Comparison of ENCODE assay signal across 8 cellular contexts in the genomic region with DNA sequence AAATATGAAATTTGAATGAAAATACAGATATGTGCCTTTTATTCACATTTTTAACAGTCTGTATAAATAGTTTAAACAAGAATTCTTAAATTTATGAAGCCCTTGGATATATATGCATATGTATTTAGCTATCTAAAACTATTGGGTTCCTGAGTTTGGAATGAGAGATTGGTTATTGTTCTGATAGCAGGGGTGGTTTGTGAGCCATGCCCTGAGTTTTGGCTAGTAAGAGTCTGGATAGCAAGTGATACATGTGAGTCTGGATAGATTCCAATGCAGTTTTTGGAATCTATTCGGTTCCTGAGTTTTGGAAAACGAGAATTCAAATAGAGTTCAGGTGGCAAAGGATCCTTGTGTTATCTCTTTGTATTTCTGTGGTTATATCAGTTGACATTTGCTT. TPM values are rescaled to one million over a fixed set of nuclear protein-coding genes. Genes with fewer than 3 reads are reported as not detected.
A peak's percentile ranks its signal among the peaks of the same experiment; 100 is the strongest.
DNase-seq lines count a peak whose midpoint lies in the region; ATAC-seq and TF ChIP-seq lines count a peak whose summit lies in the region.

No MANE protein-coding gene starts in this region.

- H3K27me3 ChIP-seq in BE2C, result no peaks in the 10 kb centered on the region
- peaks cover 13% of the 10 kb centered on the region for H3K27me3 ChIP-seq in HUES48 (ENCODE audit: control insufficient read depth, insufficient read depth, low read length)
- no peaks in the 10 kb centered on the region for H3K27me3 ChIP-seq in brain microvascular endothelial cell (replicated peaks)
- no peaks in the 10 kb centered on the region for H3K27me3 ChIP-seq in mucosa of stomach (ENCODE audit: control insufficient read depth, insufficient read depth, low read length)

- H3K4me1 ChIP-seq in BE2C (peaks cover 5% of the 10 kb centered on the region), HUES48 (ENCODE audit: control insufficient read depth, insufficient read depth, low read length) (peaks cover 37% of the 10 kb centered on the region), mucosa of stomach (ENCODE audit: control insufficient read depth, insufficient read depth, low read length) (peaks cover 12% of the 10 kb centered on the region)

- ATAC-seq in GM21576 (IDR thresholded peaks at IDR 0.05; ENCODE audit: unreplicated experiment) (no peak), HG03175 (IDR thresholded peaks at IDR 0.05; ENCODE audit: unreplicated experiment) (no peak)

- H3K4me3 ChIP-seq in BE2C (ENCODE audit: low read depth, low read length), result peak overlapping the region; percentile 70
- H3K4me3 ChIP-seq in HUES48 (ENCODE audit: low read depth, low read length), result peak overlapping the region; percentile 85
- peak overlapping the region; percentile 24 for H3K4me3 ChIP-seq in brain microvascular endothelial cell (ENCODE audit: low read depth, low read length)
- peak overlapping the region; percentile 22 for H3K4me3 ChIP-seq in mucosa of stomach (ENCODE audit: low read length)

- no peak for DNase-seq in BE2C
- DNase-seq in brain microvascular endothelial cell, result no peak
- DNase-seq in retina, result no peak
- no peak for DNase-seq in HK-2 (ENCODE audit: unreplicated experiment)

- H3K27ac ChIP-seq in HUES48 (ENCODE audit: low read depth, low read length) (no peak overlapping the region), brain microvascular endothelial cell (no peak overlapping the region)

- in situ Hi-C loops in brain microvascular endothelial cell (cut with HindIII; ENCODE audit: low pct_ligation_motif_present, low sequenced_read_pairs), result no loop called here

- no peak overlapping the region for H3K9ac ChIP-seq in HUES48 (ENCODE audit: low read depth, low read length)
- H3K9ac ChIP-seq in mucosa of stomach (ENCODE audit: low read length), result peak overlapping the region; percentile 6

- no peaks in the 10 kb centered on the region for H3K36me3 ChIP-seq in BE2C
- no peaks in the 10 kb centered on the region for H3K36me3 ChIP-seq in HUES48 (ENCODE audit: control insufficient read depth, insufficient read depth, low read length)
- H3K36me3 ChIP-seq in brain microvascular endothelial cell (replicated peaks), result no peaks in the 10 kb centered on the region
- H3K36me3 ChIP-seq in mucosa of stomach (ENCODE audit: control insufficient read depth, insufficient read depth, low read length), result no peaks in the 10 kb centered on the region

- H3K9me3 ChIP-seq in BE2C (no peaks in the 10 kb centered on the region), HUES48 (ENCODE audit: control insufficient read depth, insufficient read depth, low read length) (no peaks in the 10 kb centered on the region), mucosa of stomach (ENCODE audit: control insufficient read depth, low read length) (no peaks in the 10 kb centered on the region)

- TF ChIP-seq CTCF in BE2C (IDR thresholded peaks at IDR 0.05; ENCODE audit: low read depth, low read length), result no peak
- no peak for TF ChIP-seq CTCF in brain microvascular endothelial cell (IDR thresholded peaks at IDR 0.05; ENCODE audit: low read depth, low read length, missing control alignments)

RNA-seq across cellular contexts. Expression of a gene that starts 2.8 kb away (rescaled TPM):
- 17.8 TPM for polyA plus RNA-seq in BE2C (2012; ENCODE audit: insufficient read depth, insufficient read length, low read depth)

Comparison
In these comparisons a context has a peak if more than half of its experiments do, and no peak if none do; other contexts are left out.
1. H3K4me3 ChIP-seq: peak in every context shown above with its lines; median percentile 85 in HUES48; 70 in BE2C; 24 in brain microvascular endothelial cell; 22 in mucosa of stomach.